31 cellular contexts compared by ENCODE assay signal in the genomic region with DNA sequence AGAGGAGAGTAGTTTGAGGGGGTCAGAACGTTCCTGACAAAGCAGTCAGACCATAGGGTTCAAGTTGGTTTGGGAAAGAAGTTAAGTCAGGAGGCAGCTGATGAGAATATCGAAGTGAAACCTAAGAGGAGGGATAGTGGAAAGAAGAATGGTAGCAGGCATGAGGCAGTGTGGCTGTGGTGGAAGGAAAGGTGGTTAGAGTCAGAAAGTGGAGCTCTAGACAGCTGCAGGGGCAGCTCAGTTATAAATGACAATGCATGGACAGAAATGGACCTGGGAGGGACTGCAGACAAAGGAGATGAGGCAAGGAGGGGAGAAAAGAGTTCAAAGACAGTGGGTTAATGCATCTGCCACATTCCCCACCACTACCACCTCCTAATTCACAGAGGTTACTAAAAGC.
"Had no signal": no experiment of that assay in that cellular context is flagged by ENCODE, and none has a peak within 500 bp of the region (broad histone marks: within the 10 kb centered on the region; RNA-seq: fewer than 3 reads in every experiment).

No MANE protein-coding gene starts in this region.

- DNase-seq: activated B cell treated with CpG ODN at 0.5 μM for 24 hours; activated CD4-positive, alpha-beta memory T cell treated with anti-CD3 and anti-CD28 coated beads, Interleukin-2, amount 10 ng/mL, durations not matched to agents 7 days and 5 days; activated CD4-positive, alpha-beta T cell treated with anti-CD3 and anti-CD28 coated beads for 48 hours; activated CD4-positive, CD25-positive, alpha-beta regulatory T cell treated with anti-CD3 and anti-CD28 coated beads, Interleukin-2, amount 50 U/mL, for 72 hours; activated CD8-positive, alpha-beta memory T cell treated with anti-CD3 and anti-CD28 coated beads for 24 hours; activated gamma-delta T cell; activated naive CD4-positive, alpha-beta T cell treated with anti-CD3 and anti-CD28 coated beads for 36 hours; activated T-cell treated with anti-CD3 and anti-CD28 coated beads, Interleukin-2, amount 50 U/mL, for 24 hours; Kasumi-1; KG1; MG63; NCI-H1048; NCI-H146; NCI-H187; NCI-H2029 treated with DMSO at 0.1 percent for 48 hours; NCI-H2107; NCI-H2171; NCI-H510A; NCI-H526; NCI-H748 treated with DMSO at 0.1 percent for 48 hours; PC-9; SHP77; SK-N-SH had no signal

- H3K9me2 ChIP-seq: SK-N-SH had no signal

- H3K27ac ChIP-seq: body of pancreas, breast epithelium, PC-9, SJSA1 had no signal

- ATAC-seq: activated naive CD4-positive, alpha-beta T cell treated with anti-CD3 and anti-CD28 coated beads, Interleukin-2, amount 50 U/mL, for 72 hours; body of pancreas had no signal

- H3K36me3 Mint-ChIP-seq: activated naive CD4-positive, alpha-beta T cell treated with anti-CD3 and anti-CD28 coated beads, Interleukin-2, amount 50 U/mL, for 72 hours had no signal

- H2AFZ ChIP-seq: PC-9 had no signal

- H3K4me1 Mint-ChIP-seq: activated CD4-positive, alpha-beta memory T cell treated with anti-CD3 and anti-CD28 coated beads, Interleukin-2, amount 10 ng/mL, durations not matched to agents 7 days and 5 days had no signal

- H3K4me3 ChIP-seq: adrenal gland, body of pancreas, breast epithelium, MG63, PC-9, SJSA1 had no signal

- H3K27ac Mint-ChIP-seq: activated B cell treated with CpG ODN at 0.5 μM for 24 hours; activated CD4-positive, alpha-beta memory T cell treated with anti-CD3 and anti-CD28 coated beads, Interleukin-2, amount 10 ng/mL, durations not matched to agents 7 days and 5 days; activated naive CD4-positive, alpha-beta T cell treated with anti-CD3 and anti-CD28 coated beads for 36 hours; activated T-cell treated with anti-CD3 and anti-CD28 coated beads, Interleukin-2, amount 50 U/mL, for 24 hours; activated T-helper 2 cell treated with anti-CD3 and anti-CD28 coated beads, Interferon-gamma antibody, Interleukin-2, Interleukin-4, amounts not matched to agents 10 μg/mL and 5 μg/mL and 100 μg/mL, durations not matched to agents 14 hours and 24 hours and 36 hours; T-helper 1 cell treated with Interleukin-12 subunit alpha and Interleukin-12 subunit beta and Interleukin-4 antibody, amounts not matched to agents 30 μg/mL and 1 μg/mL, for 36 hours; T-helper 2 cell treated with Interferon-gamma antibody and Interleukin-4, amounts not matched to agents 5 μg/mL and 100 μg/mL, for 36 hours had no signal

- H3K4me1 ChIP-seq: body of pancreas, breast epithelium had no signal

- H3K4me3 Mint-ChIP-seq: activated B cell treated with CpG ODN at 0.5 μM for 24 hours; activated CD4-positive, alpha-beta memory T cell treated with anti-CD3 and anti-CD28 coated beads, Interleukin-2, amount 10 ng/mL, durations not matched to agents 7 days and 5 days; activated naive CD4-positive, alpha-beta T cell treated with anti-CD3 and anti-CD28 coated beads for 36 hours; activated T-cell treated with anti-CD3 and anti-CD28 coated beads, Interleukin-2, amount 50 U/mL, for 24 hours; T-helper 1 cell treated with Interleukin-12 subunit alpha and Interleukin-12 subunit beta and Interleukin-4 antibody, amounts not matched to agents 30 μg/mL and 1 μg/mL, for 36 hours; T-helper 2 cell treated with Interferon-gamma antibody and Interleukin-4, amounts not matched to agents 5 μg/mL and 100 μg/mL, for 36 hours had no signal

- H3K9me3 Mint-ChIP-seq: activated B cell treated with CpG ODN at 0.5 μM for 24 hours; activated CD4-positive, alpha-beta memory T cell treated with anti-CD3 and anti-CD28 coated beads, Interleukin-2, amount 10 ng/mL, durations not matched to agents 7 days and 5 days; activated naive CD4-positive, alpha-beta T cell treated with anti-CD3 and anti-CD28 coated beads for 36 hours; activated naive CD4-positive, alpha-beta T cell treated with anti-CD3 and anti-CD28 coated beads, Interleukin-2, amount 50 U/mL, for 72 hours; activated T-cell treated with anti-CD3 and anti-CD28 coated beads, Interleukin-2, amount 50 U/mL, for 24 hours; activated T-helper 2 cell treated with anti-CD3 and anti-CD28 coated beads, Interferon-gamma antibody, Interleukin-2, Interleukin-4, amounts not matched to agents 10 μg/mL and 5 μg/mL and 100 μg/mL, durations not matched to agents 14 hours and 24 hours and 36 hours; T-helper 1 cell treated with Interleukin-12 subunit alpha and Interleukin-12 subunit beta and Interleukin-4 antibody, amounts not matched to agents 30 μg/mL and 1 μg/mL, for 36 hours; T-helper 2 cell treated with Interferon-gamma antibody and Interleukin-4, amounts not matched to agents 5 μg/mL and 100 μg/mL, for 36 hours had no signal

- H3K27me3 Mint-ChIP-seq: activated B cell treated with CpG ODN at 0.5 μM for 24 hours; activated CD4-positive, alpha-beta memory T cell treated with anti-CD3 and anti-CD28 coated beads, Interleukin-2, amount 10 ng/mL, durations not matched to agents 7 days and 5 days; activated T-cell treated with anti-CD3 and anti-CD28 coated beads, Interleukin-2, amount 50 U/mL, for 24 hours had no signal

- H3K4me2 ChIP-seq: PC-9, SK-N-SH had no signal

- H3K27me3 ChIP-seq: adrenal gland, body of pancreas, breast epithelium, MG63, SJSA1 had no signal

- H3K9me3 ChIP-seq: adrenal gland, body of pancreas, breast epithelium, MG63, SJSA1, SK-N-SH had no signal

- H3K36me3 ChIP-seq: breast epithelium had no signal
